In the genomic region with DNA sequence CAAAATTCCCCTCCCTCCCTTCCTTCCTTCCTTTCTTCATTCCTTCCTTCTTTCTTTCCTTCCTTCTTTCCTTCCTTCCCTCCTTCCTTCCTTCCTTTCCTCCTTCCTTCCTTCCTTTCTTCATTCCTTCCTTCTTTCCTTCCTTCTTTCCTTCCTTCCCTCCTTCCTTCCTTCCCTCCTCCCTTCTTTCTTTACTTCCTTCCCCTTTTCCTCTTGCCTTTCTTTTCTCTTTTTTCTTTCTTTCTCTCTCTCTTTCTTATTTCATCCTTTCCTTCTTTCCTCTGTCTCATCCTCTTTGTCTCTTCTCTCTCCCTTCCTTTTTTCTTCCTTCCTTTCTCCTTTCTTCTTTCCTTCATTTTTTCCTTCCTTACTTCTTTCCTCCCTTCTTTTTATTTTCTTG, we compare ENCODE assay signal across 10 cellular contexts.
"Had no signal": no experiment of that assay in that cellular context is flagged by ENCODE, and none has a peak within 500 bp of the region (broad histone marks: within the 10 kb centered on the region; RNA-seq: fewer than 3 reads in every experiment).

No MANE protein-coding gene starts in this region.

- H3K9me3 Mint-ChIP-seq: GM23338 had no signal

- H3K4me3 ChIP-seq: GM23338 had no signal

- H3K4me1 Mint-ChIP-seq: GM23338, H9, IgD-negative memory B cell had no signal

- H2AFZ ChIP-seq: GM23338 had no signal

- FAIRE-seq: H1, H54, HepG2 had no signal

- H3K36me3 Mint-ChIP-seq: IgD-negative memory B cell had no signal

- H3K27me3 Mint-ChIP-seq: IgD-negative memory B cell had no signal

- H3K4me2 ChIP-seq: GM23338 had no signal

- ATAC-seq: GM23338, HepG2 had no signal

- H3K27ac Mint-ChIP-seq: GM23338, H9, HFFc6, IgD-negative memory B cell had no signal

- DNase-seq: H9, HCEC 1CT, HFFc6, KG1 had no signal

- H3K4me3 Mint-ChIP-seq: GM23338, H9, HFFc6, IgD-negative memory B cell had no signal

- H3K27ac ChIP-seq: HL-60 had no signal
